8 cellular contexts compared by ENCODE assay signal in genomic region chr7:107660381-107661080, GRCh38. TPM values are rescaled to one million over a fixed set of nuclear protein-coding genes. Genes with fewer than 3 reads are reported as not detected.
DNase-seq lines count a peak whose midpoint lies in the region; ATAC-seq and TF ChIP-seq lines count a peak whose summit lies in the region.

Gene SLC26A4, plus strand, starts transcription at chr7:107660828. Its CDS starts 814 bp downstream, at chr7:107661642.

- no TSS peak for BruUV-seq in Caco-2 (replicated peaks; lab: Mats Ljungman, UMichigan)

- peak within 1 kb of the TSS; percentile 57 for H3K4me3 ChIP-seq in Caco-2 (ENCODE audit: low read depth, low read length)
- H3K4me3 ChIP-seq in WERI-Rb-1 (ENCODE audit: low read depth, low read length), result peak within 1 kb of the TSS; percentile 59
- peak within 1 kb of the TSS; percentile 78 for H3K4me3 ChIP-seq in endodermal cell (ENCODE audit: low read length)

- intact Hi-C loops in Caco-2 (cut with micrococcal nuclease; ENCODE audit: unreplicated experiment), result loop anchor here (1.0 to 2.0 kb wide), 2 partner anchors 80 to 197 kb away; partner anchors contain the start of gene BCAP29

- no peaks in the 10 kb centered on the region for H3K4me1 ChIP-seq in Caco-2
- no peaks in the 10 kb centered on the region for H3K4me1 ChIP-seq in H9 (ENCODE audit: insufficient read depth, low read length)
- H3K4me1 ChIP-seq in endodermal cell (ENCODE audit: control insufficient read depth, insufficient read depth, low read length), result no peaks in the 10 kb centered on the region

- H4K5ac ChIP-seq in H9 (ENCODE audit: insufficient read length, low read depth, low read length), result no peak within 1 kb of the TSS

- no peak within 1 kb of the TSS for H3K23ac ChIP-seq in H9 (ENCODE audit: insufficient read length, low read depth, low read length)

- H2BK12ac ChIP-seq in H9 (ENCODE audit: insufficient read length, low read depth, low read length), result no peak within 1 kb of the TSS

- DNase-seq in Caco-2 (peak in 1 of 2 experiments; percentile 32), H9 (no peak), WERI-Rb-1 (no peak), endodermal cell (no peak), NCI-H345 (lab: John Stamatoyannopoulos, UW) (no peak), superior temporal gyrus (ENCODE audit: extremely low spot score) (no peak)

- CTCF ChIA-PET in Caco-2 (lab: Charles Lee), result interaction anchor here (1.1 to 1.3 kb wide), 2 partner anchors 80 to 219 kb away, joined by 3 to 4 read pairs; partner anchors contain the start of gene BCAP29

- H3K56ac ChIP-seq in H9 (ENCODE audit: insufficient read length, low read depth, low read length), result no peak within 1 kb of the TSS

- H3K36me3 Mint-ChIP-seq in Caco-2 (ENCODE audit: insufficient read depth, unreplicated experiment) (no peaks in the 10 kb centered on the region), H9 (ENCODE audit: insufficient read depth in 1 of 3, low read depth in 3 of 3) (no peaks in the 10 kb centered on the region; a peak in 1 of 7 replicates), endodermal cell (ENCODE audit: low read depth) (no peaks in the 10 kb centered on the region), nephron (ENCODE audit: low read depth) (no peaks in the 10 kb centered on the region)

- 0 out of 2 replicates have a peak within 1 kb of the TSS, but pooled peaks have one; percentile 31 for H2BK15ac ChIP-seq in H9 (ENCODE audit: low read depth, low read length)

- H3K4ac ChIP-seq in H9 (ENCODE audit: low read depth, low read length), result no peak within 1 kb of the TSS

- H3K27ac Mint-ChIP-seq in Caco-2 (ENCODE audit: unreplicated experiment), result no peak within 1 kb of the TSS
- H3K27ac Mint-ChIP-seq in H9, result no peak within 1 kb of the TSS
- no peak within 1 kb of the TSS for H3K27ac Mint-ChIP-seq in endodermal cell
- H3K27ac Mint-ChIP-seq in nephron, result no peak within 1 kb of the TSS

- peaks cover 24% of the 10 kb centered on the region for H3K27me3 Mint-ChIP-seq in Caco-2 (ENCODE audit: insufficient read depth, unreplicated experiment)
- H3K27me3 Mint-ChIP-seq in H9 (ENCODE audit: low read depth), result peaks cover 83% of the 10 kb centered on the region
- H3K27me3 Mint-ChIP-seq in endodermal cell (ENCODE audit: insufficient read depth), result peaks cover 77% of the 10 kb centered on the region
- H3K27me3 Mint-ChIP-seq in nephron (ENCODE audit: low read depth), result peaks cover 94% of the 10 kb centered on the region

- H3K9me3 Mint-ChIP-seq in Caco-2 (ENCODE audit: unreplicated experiment), result no peaks in the 10 kb centered on the region
- H3K9me3 Mint-ChIP-seq in H9, result peaks cover 0 to 2% of the 10 kb centered on the region in 2 experiments; a peak in 1 of 5 replicates
- H3K9me3 Mint-ChIP-seq in endodermal cell, result no peaks in the 10 kb centered on the region
- no peaks in the 10 kb centered on the region for H3K9me3 Mint-ChIP-seq in nephron

- H2AFZ ChIP-seq in H9 (ENCODE audit: low read length), result no peak within 1 kb of the TSS

- H3K23me2 ChIP-seq in H9 (ENCODE audit: insufficient read length, low read depth, low read length, poor library complexity, severe bottlenecking), result peaks cover 15% of the 10 kb centered on the region

- no peaks in the 10 kb centered on the region for H3K36me3 ChIP-seq in Caco-2 (ENCODE audit: control insufficient read depth, insufficient read depth, low read length)
- H3K36me3 ChIP-seq in WERI-Rb-1, result no peaks in the 10 kb centered on the region
- no peaks in the 10 kb centered on the region for H3K36me3 ChIP-seq in endodermal cell (ENCODE audit: control insufficient read depth, insufficient read depth, low read length)

- H3K4me2 ChIP-seq in H9 (ENCODE audit: insufficient read depth, insufficient read length, low read length), result peak within 1 kb of the TSS; percentile 68

- H4K8ac ChIP-seq in H9 (replicated peaks; ENCODE audit: insufficient read length, low read depth, low read length), result no peak within 1 kb of the TSS

- no peak within 1 kb of the TSS for H3K18ac ChIP-seq in H9 (ENCODE audit: insufficient read length, low read depth, low read length)

- no peak within 1 kb of the TSS for H2BK5ac ChIP-seq in H9 (ENCODE audit: insufficient read length, low read length)

- no peaks in the 10 kb centered on the region for H3K79me1 ChIP-seq in H9 (ENCODE audit: insufficient read depth, low read depth, low read length, poor library complexity, severe bottlenecking)

- no peak within 1 kb of the TSS for H4K91ac ChIP-seq in H9 (ENCODE audit: insufficient read length, low read depth, low read length)

- POLR2A ChIA-PET in Caco-2 (lab: Charles Lee), result no interaction called here

- peaks cover 6% of the 10 kb centered on the region; the same call in 1 of the 2 replicates for H3K27me3 ChIP-seq in Caco-2 (replicated peaks; ENCODE audit: control insufficient read depth, insufficient read depth, low read length)
- H3K27me3 ChIP-seq in H9 (ENCODE audit: insufficient read depth, low read length), result peaks cover 33% of the 10 kb centered on the region
- no peaks in the 10 kb centered on the region for H3K27me3 ChIP-seq in WERI-Rb-1 (ENCODE audit: insufficient read depth, low read depth, severe bottlenecking)
- H3K27me3 ChIP-seq in endodermal cell (ENCODE audit: control insufficient read depth, insufficient read depth, low read length, poor library complexity, severe bottlenecking), result peaks cover 70% of the 10 kb centered on the region

- no peaks in the 10 kb centered on the region for H4K20me1 ChIP-seq in H9 (ENCODE audit: control insufficient read depth, insufficient read depth, insufficient read length)

- no peak for ATAC-seq in HG02798 (IDR thresholded peaks at IDR 0.05; ENCODE audit: poor library complexity, unreplicated experiment)

- H3T11ph ChIP-seq in H9 (ENCODE audit: low read length), result no peak within 1 kb of the TSS

- H2BK120ac ChIP-seq in H9 (ENCODE audit: low read depth, low read length, poor library complexity, severe bottlenecking), result no peak within 1 kb of the TSS

- H3K27ac ChIP-seq in H9 (ENCODE audit: insufficient read length, low read depth, low read length) (no peak within 1 kb of the TSS), WERI-Rb-1 (no peak within 1 kb of the TSS), endodermal cell (ENCODE audit: low read depth, low read length) (no peak within 1 kb of the TSS)

- H3K9ac ChIP-seq in H9 (ENCODE audit: extremely low read depth, insufficient read length, low read length), result no peak within 1 kb of the TSS
- H3K9ac ChIP-seq in endodermal cell (ENCODE audit: extremely low read depth, low read length, poor library complexity, severe bottlenecking), result no peak within 1 kb of the TSS

- TF ChIP-seq CTCF in Caco-2 (IDR thresholded peaks at IDR 0.05; ENCODE audit: insufficient read depth in 1 of 2, low read depth in 1 of 2, low read length in 1 of 2, severe bottlenecking in 1 of 2, unreplicated experiment in 1 of 2) (no peak), H9 (conservative IDR thresholded peaks at IDR 0.05) (no peak), WERI-Rb-1 (IDR thresholded peaks at IDR 0.05; ENCODE audit: low read depth, low read length) (no peak), endodermal cell (conservative IDR thresholded peaks at IDR 0.05) (no peak), nephron (IDR thresholded peaks at IDR 0.05; ENCODE audit: unreplicated experiment in 3 of 3) (no peak)

- H3K4me1 Mint-ChIP-seq in Caco-2 (ENCODE audit: low read depth, unreplicated experiment) (peaks cover 5% of the 10 kb centered on the region), H9 (peaks cover 15 to 18% of the 10 kb centered on the region in 2 experiments), endodermal cell (peaks cover 17% of the 10 kb centered on the region), nephron (no peaks in the 10 kb centered on the region)

- H3K4me3 Mint-ChIP-seq in Caco-2 (ENCODE audit: unreplicated experiment) (peak within 1 kb of the TSS; percentile 78), H9 (peak within 1 kb of the TSS; percentile 75 to 88), endodermal cell (peak within 1 kb of the TSS; percentile 61), nephron (peak within 1 kb of the TSS; percentile 82 to 89 (median 87))

- H3K9me3 ChIP-seq in Caco-2 (no peaks in the 10 kb centered on the region), H9 (ENCODE audit: control insufficient read depth, low read depth, low read length) (no peaks in the 10 kb centered on the region), WERI-Rb-1 (ENCODE audit: severe bottlenecking) (no peaks in the 10 kb centered on the region), endodermal cell (ENCODE audit: control insufficient read depth, low read length) (no peaks in the 10 kb centered on the region)

- H3K14ac ChIP-seq in H9 (ENCODE audit: insufficient read depth, low read length), result no peak within 1 kb of the TSS

- H2BK20ac ChIP-seq in H9 (ENCODE audit: low read depth, low read length, poor library complexity, severe bottlenecking), result no peak within 1 kb of the TSS

- no peak within 1 kb of the TSS for H2AK5ac ChIP-seq in H9 (ENCODE audit: insufficient read length, low read length)

- no peaks in the 10 kb centered on the region for H3K79me2 ChIP-seq in H9 (ENCODE audit: insufficient read depth, low read length)

- WGBS in H9 (ENCODE audit: extremely low coverage, insufficient read length, low lambda C conversion rate), result no CpG with 5 or more reads among the region's 37 CpGs
- 2 to 3% methylated on average over 28 to 37 of the region's 37 CpGs for WGBS in endodermal cell (ENCODE audit: insufficient coverage in 1 of 2, insufficient read length in 1 of 2), 2 experiments

RNA-seq across cellular contexts. Expression of gene SLC26A4, which starts in this region (rescaled TPM):
- not detected in 2 replicates for total RNA-seq in Caco-2 (2022)
- 0.33 TPM in 1 of 2 replicates, not detected in the other for total RNA-seq in H9 (2021)
- under 1 TPM in 1 of 2 donors, not detected in 1; 0.42 TPM for total RNA-seq in endodermal cell
- not detected for polyA plus RNA-seq in endodermal cell (2013, experiment 1 of 2)
- 0.17 TPM for polyA plus RNA-seq in endodermal cell (2013, experiment 2 of 2)
